Comparison of ENCODE assay signal across 1 cellular context in the genomic region with DNA sequence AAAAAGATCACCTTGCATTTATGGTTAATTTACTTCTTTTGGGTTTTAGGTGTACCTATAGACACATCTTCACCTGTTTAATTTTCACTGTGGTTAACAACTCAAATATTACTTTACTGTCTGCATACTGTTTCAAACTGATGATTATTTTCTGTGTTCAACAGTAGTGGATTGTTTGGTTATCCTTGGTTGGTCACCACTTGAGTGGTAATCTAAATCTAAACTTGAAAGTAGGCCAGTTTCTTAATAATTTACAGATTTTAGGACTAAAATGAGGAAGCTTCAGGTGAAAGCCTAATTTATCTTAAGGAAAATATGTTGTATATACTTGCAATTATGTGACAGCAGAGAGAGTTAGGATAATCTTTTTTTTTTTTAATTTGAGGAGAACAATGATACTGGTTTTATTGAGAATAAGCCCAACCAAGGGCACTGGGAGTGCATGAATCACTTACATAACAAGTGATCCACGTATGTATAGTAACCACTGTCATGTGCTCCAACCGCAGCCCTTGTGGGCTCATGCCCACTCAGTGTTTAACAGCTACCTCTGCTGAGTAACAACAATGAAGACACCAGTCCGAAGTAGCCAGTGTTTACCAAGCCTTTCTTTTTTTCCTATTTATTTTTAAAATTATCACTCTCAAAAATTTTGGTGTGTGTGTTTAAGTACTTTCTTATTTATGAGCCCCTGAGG.
TF ChIP-seq lines count a peak whose summit lies in the region.

No MANE protein-coding gene starts in this region.

TF ChIP-seq in GM12878, 131 proteins besides CTCF, POLR2A, EP300 and RAD21 (continued from another document):
- TF ChIP-seq, protein P1, sequence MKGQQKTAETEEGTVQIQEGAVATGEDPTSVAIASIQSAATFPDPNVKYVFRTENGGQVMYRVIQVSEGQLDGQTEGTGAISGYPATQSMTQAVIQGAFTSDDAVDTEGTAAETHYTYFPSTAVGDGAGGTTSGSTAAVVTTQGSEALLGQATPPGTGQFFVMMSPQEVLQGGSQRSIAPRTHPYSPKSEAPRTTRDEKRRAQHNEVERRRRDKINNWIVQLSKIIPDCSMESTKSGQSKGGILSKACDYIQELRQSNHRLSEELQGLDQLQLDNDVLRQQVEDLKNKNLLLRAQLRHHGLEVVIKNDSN (IDR thresholded peaks at IDR 0.05; ENCODE audit: borderline replicate concordance, extremely low read length, insufficient read depth, low read depth, low read length) = no peak
- TF ChIP-seq ZNF622 (IDR thresholded peaks at IDR 0.05) = no peak
